1 cellular context compared by ENCODE assay signal in the genomic region with DNA sequence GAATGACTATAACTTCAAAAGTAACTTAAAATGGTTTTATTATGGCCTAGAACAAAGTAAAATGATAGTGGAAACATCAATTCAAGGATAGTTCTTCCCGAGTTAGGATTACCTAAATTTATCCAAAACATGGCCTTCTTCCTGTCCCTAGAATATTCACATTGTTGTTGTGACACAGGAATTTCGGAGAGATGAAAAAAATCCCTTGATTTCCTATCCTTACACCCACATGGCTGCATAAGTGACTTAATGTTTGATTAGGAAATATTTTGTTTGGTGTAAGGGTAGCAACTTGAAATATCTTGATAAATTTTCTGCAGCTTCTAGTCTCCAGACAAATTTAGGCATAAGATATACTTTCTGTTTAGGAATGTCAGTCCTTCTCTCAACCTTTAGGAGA.
TF ChIP-seq lines count a peak whose summit lies in the region.

No MANE protein-coding gene starts in this region.

TF ChIP-seq in GM23338, 12 proteins besides CTCF, POLR2A, EP300 and RAD21 (continued from another document):
- TF ChIP-seq, protein P1, sequence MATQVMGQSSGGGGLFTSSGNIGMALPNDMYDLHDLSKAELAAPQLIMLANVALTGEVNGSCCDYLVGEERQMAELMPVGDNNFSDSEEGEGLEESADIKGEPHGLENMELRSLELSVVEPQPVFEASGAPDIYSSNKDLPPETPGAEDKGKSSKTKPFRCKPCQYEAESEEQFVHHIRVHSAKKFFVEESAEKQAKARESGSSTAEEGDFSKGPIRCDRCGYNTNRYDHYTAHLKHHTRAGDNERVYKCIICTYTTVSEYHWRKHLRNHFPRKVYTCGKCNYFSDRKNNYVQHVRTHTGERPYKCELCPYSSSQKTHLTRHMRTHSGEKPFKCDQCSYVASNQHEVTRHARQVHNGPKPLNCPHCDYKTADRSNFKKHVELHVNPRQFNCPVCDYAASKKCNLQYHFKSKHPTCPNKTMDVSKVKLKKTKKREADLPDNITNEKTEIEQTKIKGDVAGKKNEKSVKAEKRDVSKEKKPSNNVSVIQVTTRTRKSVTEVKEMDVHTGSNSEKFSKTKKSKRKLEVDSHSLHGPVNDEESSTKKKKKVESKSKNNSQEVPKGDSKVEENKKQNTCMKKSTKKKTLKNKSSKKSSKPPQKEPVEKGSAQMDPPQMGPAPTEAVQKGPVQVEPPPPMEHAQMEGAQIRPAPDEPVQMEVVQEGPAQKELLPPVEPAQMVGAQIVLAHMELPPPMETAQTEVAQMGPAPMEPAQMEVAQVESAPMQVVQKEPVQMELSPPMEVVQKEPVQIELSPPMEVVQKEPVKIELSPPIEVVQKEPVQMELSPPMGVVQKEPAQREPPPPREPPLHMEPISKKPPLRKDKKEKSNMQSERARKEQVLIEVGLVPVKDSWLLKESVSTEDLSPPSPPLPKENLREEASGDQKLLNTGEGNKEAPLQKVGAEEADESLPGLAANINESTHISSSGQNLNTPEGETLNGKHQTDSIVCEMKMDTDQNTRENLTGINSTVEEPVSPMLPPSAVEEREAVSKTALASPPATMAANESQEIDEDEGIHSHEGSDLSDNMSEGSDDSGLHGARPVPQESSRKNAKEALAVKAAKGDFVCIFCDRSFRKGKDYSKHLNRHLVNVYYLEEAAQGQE (IDR thresholded peaks at IDR 0.05; ENCODE audit: unreplicated experiment) = no peak
- no peak for TF ChIP-seq CREB1 (CRISPR knock-in tag; IDR thresholded peaks at IDR 0.05; ENCODE audit: low read depth)
- TF ChIP-seq ZNF114 (CRISPR knock-in tag; IDR thresholded peaks at IDR 0.05) = no peak
